ENCODE assay signal across 23 cellular contexts in the genomic region with DNA sequence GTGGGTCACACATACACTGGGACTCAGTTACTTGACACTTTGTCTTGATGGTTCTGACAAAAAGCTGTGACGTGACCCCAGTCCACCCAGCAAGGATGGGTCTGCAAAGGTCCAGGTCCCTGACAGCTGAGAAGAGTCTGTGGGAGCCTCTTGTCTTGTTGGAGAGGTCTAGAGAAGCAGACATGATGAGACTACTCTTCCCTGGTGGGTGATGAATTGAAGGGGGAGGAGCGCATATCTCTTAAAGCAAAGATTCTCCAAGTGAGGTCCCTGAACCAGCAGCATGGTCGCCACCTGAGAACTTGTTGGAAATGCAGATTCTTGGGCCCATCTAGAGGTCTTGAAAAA.
DNase-seq lines count a peak whose midpoint lies in the region; ATAC-seq and TF ChIP-seq lines count a peak whose summit lies in the region.
"Had no signal": no experiment of that assay in that cellular context is flagged by ENCODE, and none has a peak within 500 bp of the region (broad histone marks: within the 10 kb centered on the region; RNA-seq: fewer than 3 reads in every experiment).

No MANE protein-coding gene starts in this region.

- no peaks in the 10 kb centered on the region for H3K9me2 ChIP-seq in SK-N-SH

- H3K36me3 ChIP-seq in H7 (replicated peaks; ENCODE audit: control insufficient read depth, insufficient read depth, low read length), result no peaks in the 10 kb centered on the region
- no peaks in the 10 kb centered on the region for H3K36me3 ChIP-seq in SJCRH30
- H3K36me3 ChIP-seq in endodermal cell (ENCODE audit: control insufficient read depth, insufficient read depth, low read length), result no peaks in the 10 kb centered on the region
- no peaks in the 10 kb centered on the region for H3K36me3 ChIP-seq in SK-N-SH (replicated peaks in 1 of 2; ENCODE audit: control insufficient read depth in 1 of 2, insufficient read depth in 2 of 2, low read length in 1 of 2)
- H3K36me3 ChIP-seq: BE2C; BLaER1 treated with 17β-estradiol and CSF1 and Interleukin-3, amounts not matched to agents 10 nM and 100 nM had no signal

- H3K79me2 ChIP-seq in SK-N-SH (ENCODE audit: insufficient read depth), result no peaks in the 10 kb centered on the region

- peaks cover 78% of the 10 kb centered on the region for H3K4me1 Mint-ChIP-seq in endodermal cell

- no peak overlapping the region for H3K27ac Mint-ChIP-seq in endodermal cell
- H3K27ac Mint-ChIP-seq: CD14-positive monocyte; CD4-positive, alpha-beta T cell; CD8-positive, alpha-beta memory T cell had no signal

- H3K27me3 ChIP-seq in H7 (ENCODE audit: control insufficient read depth, insufficient read depth, low read length) (no peaks in the 10 kb centered on the region; the same call in 1 of the 2 replicates), SJCRH30 (no peaks in the 10 kb centered on the region), endodermal cell (ENCODE audit: control insufficient read depth, insufficient read depth, low read length, poor library complexity, severe bottlenecking) (no peaks in the 10 kb centered on the region), SK-N-SH (ENCODE audit: insufficient read depth) (no peaks in the 10 kb centered on the region)
- H3K27me3 ChIP-seq: BE2C had no signal

- TF ChIP-seq CTCF in endodermal cell (conservative IDR thresholded peaks at IDR 0.05) (no peak), SK-N-SH (IDR thresholded peaks at IDR 0.05) (no peak)

- POLR2A ChIA-PET in SK-N-SH (lab: Yijun Ruan, JAX), result no interaction called here

- H4K20me1 ChIP-seq in SK-N-SH (ENCODE audit: insufficient read depth), result no peaks in the 10 kb centered on the region
- H4K20me1 ChIP-seq: BLaER1 treated with 17β-estradiol and CSF1 and Interleukin-3, amounts not matched to agents 10 nM and 100 nM had no signal

- no peak for ATAC-seq in HG03469 (IDR thresholded peaks at IDR 0.05; ENCODE audit: unreplicated experiment)
- ATAC-seq: A549, GM12878 had no signal

- H3K9me3 Mint-ChIP-seq in endodermal cell, result no peaks in the 10 kb centered on the region
- H3K9me3 Mint-ChIP-seq: CD4-positive, alpha-beta T cell; CD8-positive, alpha-beta memory T cell had no signal

- CTCF ChIA-PET in SK-N-SH (lab: Yijun Ruan, JAX), result no interaction called here

- no peak overlapping the region for H3K4me3 ChIP-seq in H7 (ENCODE audit: insufficient read depth, low read depth, low read length)
- no peak overlapping the region for H3K4me3 ChIP-seq in SJCRH30
- H3K4me3 ChIP-seq in endodermal cell (ENCODE audit: low read length), result no peak overlapping the region
- no peak overlapping the region for H3K4me3 ChIP-seq in SK-N-SH (ENCODE audit: low read depth in 2 of 2, low read length in 1 of 2)
- H3K4me3 ChIP-seq: A549; BLaER1 treated with 17β-estradiol and CSF1 and Interleukin-3, amounts not matched to agents 10 nM and 100 nM; GM12878 had no signal

- 88 to 90% methylated on average over 3 of the region's 3 CpGs for WGBS in endodermal cell (ENCODE audit: insufficient coverage in 1 of 2, insufficient read length in 1 of 2), 2 experiments
- WGBS in SK-N-SH (ENCODE audit: low lambda C conversion rate), result 100% methylated on average over 3 of the region's 3 CpGs

- H3K27ac ChIP-seq in SJCRH30, result peak overlapping the region; percentile 100; the same call in 1 of the 2 replicates
- H3K27ac ChIP-seq in endodermal cell (ENCODE audit: low read depth, low read length), result no peak overlapping the region
- H3K27ac ChIP-seq in SK-N-SH (ENCODE audit: low read depth in 2 of 2, low read length in 1 of 2), result no peak overlapping the region
- H3K27ac ChIP-seq: BLaER1 treated with 17β-estradiol and CSF1 and Interleukin-3, amounts not matched to agents 10 nM and 100 nM had no signal

- H3F3A ChIP-seq in SK-N-SH (replicated peaks; ENCODE audit: insufficient read depth), result peaks cover 8% of the 10 kb centered on the region

- H2AFZ ChIP-seq in SK-N-SH (ENCODE audit: low read depth), result no peak overlapping the region

- peak overlapping the region; percentile 24 for H3K4me3 Mint-ChIP-seq in endodermal cell
- H3K4me3 Mint-ChIP-seq: CD14-positive monocyte; CD4-positive, alpha-beta T cell; CD8-positive, alpha-beta memory T cell had no signal

- peaks cover 51% of the 10 kb centered on the region for H3K4me1 ChIP-seq in SJCRH30
- peaks cover 30% of the 10 kb centered on the region for H3K4me1 ChIP-seq in endodermal cell (ENCODE audit: control insufficient read depth, insufficient read depth, low read length)
- H3K4me1 ChIP-seq in SK-N-SH (ENCODE audit: control insufficient read depth in 1 of 2, insufficient read depth in 2 of 2, low read depth in 1 of 2, low read length in 1 of 2), result peaks cover 2 to 3% of the 10 kb centered on the region in 2 experiments; a peak in 2 of 4 replicates
- H3K4me1 ChIP-seq: BE2C had no signal

- H3K36me3 Mint-ChIP-seq in endodermal cell (ENCODE audit: low read depth), result no peaks in the 10 kb centered on the region
- H3K36me3 Mint-ChIP-seq: CD14-positive monocyte; CD8-positive, alpha-beta memory T cell had no signal

- H3K4me2 ChIP-seq in SK-N-SH, result no peak overlapping the region
- H3K4me2 ChIP-seq: A549 had no signal

- peaks cover 38% of the 10 kb centered on the region for H3K27me3 Mint-ChIP-seq in endodermal cell (ENCODE audit: insufficient read depth)
- H3K27me3 Mint-ChIP-seq: CD4-positive, alpha-beta T cell had no signal

- no peaks in the 10 kb centered on the region; the same call in 1 of the 2 replicates for H3K9me3 ChIP-seq in SJCRH30 (replicated peaks)
- no peaks in the 10 kb centered on the region for H3K9me3 ChIP-seq in endodermal cell (ENCODE audit: control insufficient read depth, low read length)
- no peaks in the 10 kb centered on the region for H3K9me3 ChIP-seq in SK-N-SH
- H3K9me3 ChIP-seq: A549, BE2C had no signal

- DNase-seq in H7, result peak; percentile 39
- DNase-seq in SJCRH30, result no peak
- DNase-seq in endodermal cell, result peak; percentile 53
- no peak for DNase-seq in activated CD8-positive, alpha-beta memory T cell treated with anti-CD3 and anti-CD28 coated beads, Interleukin-2, amount 50 U/mL, for 48 hours
- no peak for DNase-seq in SK-N-SH
- DNase-seq in OCI-M1 (lab: John Stamatoyannopoulos, UW), result no peak
- DNase-seq: 8988T; ACHN; AML-193; BE2C; CD4-positive, alpha-beta T cell; CD8-positive, alpha-beta memory T cell; DMS 273 treated with DMSO at 0.1 percent for 48 hours; DMS79; EL; GDM1; GOT3; HCEC 1CT had no signal

- H3K9ac ChIP-seq in endodermal cell (ENCODE audit: extremely low read depth, low read length, poor library complexity, severe bottlenecking) (no peak overlapping the region), SK-N-SH (no peak overlapping the region)
- H3K9ac ChIP-seq: BLaER1 treated with 17β-estradiol and CSF1 and Interleukin-3, amounts not matched to agents 10 nM and 100 nM had no signal

- no peak for TF ChIP-seq EP300 in SK-N-SH (IDR thresholded peaks at IDR 0.05; ENCODE audit: borderline replicate concordance in 1 of 2, low read depth in 1 of 2, low read length in 1 of 2)

- TF ChIP-seq RAD21 in SK-N-SH (IDR thresholded peaks at IDR 0.05; ENCODE audit: low read length), result no peak

TF ChIP-seq in SK-N-SH, 30 proteins besides CTCF, POLR2A, EP300 and RAD21:
- no peak for TF ChIP-seq RCOR1 (IDR thresholded peaks at IDR 0.05; ENCODE audit: low read length)
- TF ChIP-seq SMC3 (IDR thresholded peaks at IDR 0.05; ENCODE audit: low read depth, low read length), result no peak

Comparison
In these comparisons a context has a peak if more than half of its experiments do, and no peak if none do; other contexts are left out.
1. DNase-seq: peak in H7 (single experiment) and endodermal cell (single experiment); none in SJCRH30 (0 of 2), activated CD8-positive, alpha-beta memory T cell treated with anti-CD3 and anti-CD28 coated beads, Interleukin-2, amount 50 U/mL, for 48 hours (single experiment), SK-N-SH (single experiment) and OCI-M1 (single experiment).